ENCODE assay signal across 9 cellular contexts in the genomic region with DNA sequence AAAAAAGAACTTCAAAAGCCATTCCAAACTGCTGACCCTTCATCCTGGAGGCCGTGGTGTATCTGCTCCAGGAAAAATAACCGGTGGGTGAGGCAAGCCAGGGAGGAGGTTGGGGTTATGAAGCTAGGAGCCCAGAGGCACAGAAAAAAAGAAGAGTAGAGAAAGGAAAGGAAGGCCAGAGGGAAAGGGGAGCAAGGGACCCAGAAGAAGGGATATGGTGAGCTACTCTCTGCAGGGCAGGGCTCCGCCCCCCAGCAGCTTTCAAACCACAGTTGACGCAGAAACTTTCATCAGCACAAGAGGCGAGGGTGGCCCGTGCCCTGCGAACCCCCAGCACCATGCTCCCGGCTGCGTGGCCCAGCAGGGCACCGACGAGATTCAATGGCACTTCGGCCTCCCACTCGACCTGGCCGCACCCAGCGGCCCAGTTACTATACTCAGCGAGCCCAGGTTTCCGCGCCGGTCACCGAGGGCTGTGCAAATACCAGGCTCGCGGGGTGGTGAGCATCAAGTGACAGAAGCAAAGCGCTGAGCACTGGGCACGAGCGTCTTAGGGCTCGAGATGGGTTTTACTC. TPM values are rescaled to one million over a fixed set of nuclear protein-coding genes. Genes with fewer than 3 reads are reported as not detected.
DNase-seq lines count a peak whose midpoint lies in the region; ATAC-seq and TF ChIP-seq lines count a peak whose summit lies in the region.
"Had no signal": no experiment of that assay in that cellular context is flagged by ENCODE, and none has a peak within 500 bp of the region (broad histone marks: within the 10 kb centered on the region; RNA-seq: fewer than 3 reads in every experiment).

No MANE protein-coding gene starts in this region.

- peak overlapping the region; percentile 74 to 88 for H3K27ac ChIP-seq in thoracic aorta

- DNase-seq in CD1c-positive myeloid dendritic cell (ENCODE audit: extremely low spot score) (peak; percentile 55), OCI-M1 (lab: John Stamatoyannopoulos, UW) (peak; percentile 64), foreskin fibroblast (peak; percentile 45 to 83), non-pigmented ciliary epithelial cell (ENCODE audit: low read depth) (peak; percentile 20), thoracic aorta (ENCODE audit: low spot score) (no peak)
- DNase-seq in activated T-helper 1 cell treated with anti-CD3 and anti-CD28 coated beads, Interleukin-2, amount 50 U/mL, for 16 hours (ENCODE audit: low read depth in 1 of 2, low spot score in 1 of 2), result peak; percentile 44 to 65

- peaks cover 0 to 12% of the 10 kb centered on the region in 2 donors for H3K4me1 ChIP-seq in thoracic aorta (ENCODE audit: control insufficient read depth in 1 of 2, low read depth in 2 of 2)

- no peaks in the 10 kb centered on the region for H3K27me3 ChIP-seq in thoracic aorta (replicated peaks; ENCODE audit: insufficient read depth)

- ATAC-seq in HG03342 (IDR thresholded peaks at IDR 0.05; ENCODE audit: unreplicated experiment), result peak; percentile 59
- ATAC-seq in thoracic aorta (ENCODE audit: insufficient number of reproducible peaks, low FRiP score, low read depth), result no peak

- TF ChIP-seq POLR2A in GM19193 (IDR thresholded peaks at IDR 0.05; ENCODE audit: extremely low read depth, insufficient read depth, insufficient read length), result peak; percentile 36

- peak overlapping the region; percentile 72 to 82 for H3K4me3 ChIP-seq in foreskin fibroblast (ENCODE audit: low read depth in 1 of 2, low read length in 2 of 2)
- H3K4me3 ChIP-seq in thoracic aorta, result peak overlapping the region; percentile 85

- TF ChIP-seq CTCF in foreskin fibroblast (IDR thresholded peaks at IDR 0.05; ENCODE audit: low read depth, low read length), result no peak
- no peak for TF ChIP-seq CTCF in thoracic aorta (IDR thresholded peaks at IDR 0.05)

- H3K9me3 ChIP-seq in thoracic aorta, result no peaks in the 10 kb centered on the region

- no peaks in the 10 kb centered on the region for H3K36me3 ChIP-seq in thoracic aorta

RNA-seq across cellular contexts. Expression of a gene that starts 0.7 kb away (rescaled TPM):
- total RNA-seq in thoracic aorta, result 10 to 100 TPM in 1 of 2 donors, 1 to 10 TPM in 1; 8.7 to 16.9 TPM

RNA-seq across cellular contexts. Expression of a gene that starts 38.6 kb away (rescaled TPM):
- under 1 TPM in 1 of 2 donors, not detected in 1; 0.28 TPM for total RNA-seq in thoracic aorta
- total RNA-seq: temporal lobe had no signal
